15 cellular contexts compared by ENCODE assay signal in genomic region chr1:224879404-224879803, GRCh38. TPM values are rescaled to one million over a fixed set of nuclear protein-coding genes. Genes with fewer than 3 reads are reported as not detected.
DNase-seq lines count a peak whose midpoint lies in the region; ATAC-seq and TF ChIP-seq lines count a peak whose summit lies in the region.
"Had no signal": no experiment of that assay in that cellular context is flagged by ENCODE, and none has a peak within 500 bp of the region (broad histone marks: within the 10 kb centered on the region; RNA-seq: fewer than 3 reads in every experiment).

No MANE protein-coding gene starts in this region.

- ATAC-seq in GM21360 (IDR thresholded peaks at IDR 0.05; ENCODE audit: unreplicated experiment) (no peak), mucosa of descending colon (no peak), WTC11 (no peak)
- ATAC-seq: K562 had no signal

- H3K27me3 Mint-ChIP-seq in WTC11 (ENCODE audit: low read depth) = no peaks in the 10 kb centered on the region; the same call in 1 of the 2 replicates

- H2BK120ac ChIP-seq in mesendoderm (ENCODE audit: low read depth, low read length) = no peak overlapping the region

- no peak overlapping the region for H2AFZ ChIP-seq in Loucy (ENCODE audit: low read length)

- no peaks in the 10 kb centered on the region for H3K36me3 Mint-ChIP-seq in WTC11

- no peaks in the 10 kb centered on the region for H3K36me3 ChIP-seq in Loucy (ENCODE audit: insufficient read depth, low read length)
- no peaks in the 10 kb centered on the region for H3K36me3 ChIP-seq in mesendoderm (ENCODE audit: control insufficient read depth, insufficient read depth, low read length)
- no peaks in the 10 kb centered on the region for H3K36me3 ChIP-seq in mucosa of descending colon (ENCODE audit: low read depth)
- H3K36me3 ChIP-seq in vagina = no peaks in the 10 kb centered on the region
- H3K36me3 ChIP-seq: lower lobe of right lung, ovary, uterus had no signal

- H4K8ac ChIP-seq in mesendoderm (ENCODE audit: low read depth, low read length) = no peak overlapping the region

- no peaks in the 10 kb centered on the region for H3F3A ChIP-seq in Loucy (ENCODE audit: low read depth)

- H3K4me3 ChIP-seq in AG09309 (ENCODE audit: control insufficient read depth, low read depth, low read length) (no peak overlapping the region), Loucy (ENCODE audit: low read length, poor library complexity, severe bottlenecking) (no peak overlapping the region), mesendoderm (ENCODE audit: low read length) (no peak overlapping the region), mucosa of descending colon (no peak overlapping the region), vagina (no peak overlapping the region)
- H3K4me3 ChIP-seq: K562, lower lobe of right lung, ovary, uterus had no signal

- intact Hi-C loops in mucosa of descending colon (cut with DNase I, micrococcal nuclease) = no loop called here
- intact Hi-C loops in vagina (cut with DNase I) = no loop called here

- H3K4me1 Mint-ChIP-seq in WTC11 = peaks cover 65% of the 10 kb centered on the region

- no peak for TF ChIP-seq POLR2A in vagina (IDR thresholded peaks at IDR 0.05)

- TF ChIP-seq CTCF in AG09309 (IDR thresholded peaks at IDR 0.05; ENCODE audit: control insufficient read depth, insufficient read depth, low read depth, low read length, missing control alignments) (no peak), Loucy (conservative IDR thresholded peaks at IDR 0.05; ENCODE audit: low read length) (no peak), mucosa of descending colon (IDR thresholded peaks at IDR 0.05) (no peak), vagina (IDR thresholded peaks at IDR 0.05) (no peak), WTC11 (IDR thresholded peaks at IDR 0.05) (no peak)

- peak; percentile 45 for DNase-seq in AG09309 (ENCODE audit: low read depth)
- DNase-seq in dedifferentiated amniotic fluid mesenchymal stem cell (ENCODE audit: extremely low spot score) = peak; percentile 77
- DNase-seq in mesendoderm = no peak
- no peak for DNase-seq in mucosa of descending colon
- DNase-seq in vagina (ENCODE audit: extremely low spot score in 2 of 2) = no peak
- DNase-seq in WTC11 (ENCODE audit: low spot score) = no peak
- DNase-seq: activated CD4-positive, CD25-positive, alpha-beta regulatory T cell treated with anti-CD3 and anti-CD28 coated beads, Interleukin-2, amount 50 U/mL, for 72 hours; lower lobe of right lung; NCI-H2081; ovary; stimulated activated CD4-positive, alpha-beta T cell treated with anti-CD3 and anti-CD28 coated beads, Interleukin-1b, Interleukin-23, amount 100 ng/mL, for 48 hours; uterus had no signal

- no peaks in the 10 kb centered on the region for H3K9me2 ChIP-seq in Loucy (replicated peaks; ENCODE audit: low read depth, low read length)

- no CpG with 5 or more reads among the region's 5 CpGs for WGBS in mesendoderm (ENCODE audit: extremely low coverage, insufficient coverage, low lambda C conversion rate)

- H3K56ac ChIP-seq in mesendoderm (ENCODE audit: low read length) = peak overlapping the region; percentile 2

- H3K9me3 Mint-ChIP-seq in WTC11 = 0 out of 2 replicates have a peak, but pooled peaks cover 4% of the 10 kb centered on the region

- no peaks in the 10 kb centered on the region for H3K9me3 ChIP-seq in Loucy (ENCODE audit: insufficient read depth, low read depth, low read length)
- H3K9me3 ChIP-seq in mucosa of descending colon = no peaks in the 10 kb centered on the region
- H3K9me3 ChIP-seq in vagina = no peaks in the 10 kb centered on the region
- H3K9me3 ChIP-seq: lower lobe of right lung, ovary, uterus had no signal

- H3K4me2 ChIP-seq in Loucy (ENCODE audit: low read depth, low read length, poor library complexity, severe bottlenecking) (peak overlapping the region; percentile 6), mesendoderm (ENCODE audit: low read length) (no peak overlapping the region)

- H3K18ac ChIP-seq in mesendoderm (ENCODE audit: low read length) = no peak overlapping the region

- H2AK5ac ChIP-seq in mesendoderm (ENCODE audit: low read length) = no peak overlapping the region

- H3K23ac ChIP-seq in mesendoderm (ENCODE audit: low read length) = no peak overlapping the region

- H3K27ac Mint-ChIP-seq in WTC11 = no peak overlapping the region

- no peak overlapping the region for H2BK5ac ChIP-seq in mesendoderm (ENCODE audit: low read length)

- H3K79me2 ChIP-seq in Loucy (ENCODE audit: insufficient read depth, low read length) (no peaks in the 10 kb centered on the region), mesendoderm (ENCODE audit: control insufficient read depth, insufficient read depth, low read length) (no peaks in the 10 kb centered on the region)

- no peaks in the 10 kb centered on the region for H3K79me1 ChIP-seq in mesendoderm (ENCODE audit: low read length)

- POLR2A ChIA-PET in WTC11 (lab: Charles Lee) = no interaction called here

- no peaks in the 10 kb centered on the region for H3K4me1 ChIP-seq in Loucy (ENCODE audit: insufficient read depth, low read length, poor library complexity, severe bottlenecking)
- H3K4me1 ChIP-seq in mesendoderm (ENCODE audit: control insufficient read depth, low read depth, low read length) = peaks cover 9% of the 10 kb centered on the region
- peaks cover 7% of the 10 kb centered on the region for H3K4me1 ChIP-seq in mucosa of descending colon (ENCODE audit: low read depth)
- peaks cover 12% of the 10 kb centered on the region for H3K4me1 ChIP-seq in vagina
- H3K4me1 ChIP-seq: uterus had no signal

- no peaks in the 10 kb centered on the region for H3K27me3 ChIP-seq in Loucy (ENCODE audit: insufficient read depth, low read length, poor library complexity, severe bottlenecking)
- no peaks in the 10 kb centered on the region for H3K27me3 ChIP-seq in mesendoderm (ENCODE audit: insufficient read depth, low read length, poor library complexity)
- H3K27me3 ChIP-seq in vagina = no peaks in the 10 kb centered on the region
- H3K27me3 ChIP-seq: ovary, uterus had no signal

- H4K5ac ChIP-seq in mesendoderm (ENCODE audit: low read length) = no peak overlapping the region

- H3K27ac ChIP-seq in mesendoderm (ENCODE audit: low read depth, low read length) (no peak overlapping the region), vagina (no peak overlapping the region)
- H3K27ac ChIP-seq: lower lobe of right lung, ovary, uterus had no signal

- H4K20me1 ChIP-seq in Loucy (ENCODE audit: insufficient read depth, low read length, poor library complexity, severe bottlenecking) = no peaks in the 10 kb centered on the region

- H2BK15ac ChIP-seq in mesendoderm (replicated peaks; ENCODE audit: low read depth) = peak overlapping the region; percentile 57

- CTCF ChIA-PET in WTC11 (lab: Charles Lee) = interaction anchor here (0.6 to 2.5 kb wide), 6 partner anchors 15 to 178 kb away, joined by 3 to 12 read pairs (median 4); no protein-coding TSS in a partner anchor

- H3K4ac ChIP-seq in mesendoderm (ENCODE audit: low read depth, low read length) = no peak overlapping the region

- no peak overlapping the region for H3K4me3 Mint-ChIP-seq in WTC11

- H3K9ac ChIP-seq in Loucy (ENCODE audit: low read depth, low read length, poor library complexity, severe bottlenecking) (no peak overlapping the region), mesendoderm (ENCODE audit: low read length) (no peak overlapping the region)

TF ChIP-seq in WTC11, 78 proteins besides CTCF, POLR2A, EP300 and RAD21:
- TF ChIP-seq RORB (CRISPR knock-in tag; IDR thresholded peaks at IDR 0.05) (no peak), KAT7 (CRISPR knock-in tag; IDR thresholded peaks at IDR 0.05; ENCODE audit: borderline replicate concordance) (no peak), ZMAT4 (CRISPR knock-in tag; IDR thresholded peaks at IDR 0.05) (no peak), NR3C1 (CRISPR knock-in tag; conservative IDR thresholded peaks at IDR 0.05; ENCODE audit: low read depth) (no peak), GRHL2 (CRISPR knock-in tag; IDR thresholded peaks at IDR 0.05; ENCODE audit: insufficient replicate concordance, severe bottlenecking) (no peak), PREB (CRISPR knock-in tag; IDR thresholded peaks at IDR 0.05; ENCODE audit: borderline replicate concordance) (no peak), NR1H2 (CRISPR knock-in tag; IDR thresholded peaks at IDR 0.05) (no peak), HMGXB4 (CRISPR knock-in tag; IDR thresholded peaks at IDR 0.05) (no peak), ATF3 (CRISPR knock-in tag; conservative IDR thresholded peaks at IDR 0.05) (no peak)

RNA-seq across cellular contexts. Expression of gene DNAH14, which starts 50.1 kb away (rescaled TPM):
- polyA plus RNA-seq in mesendoderm (2013, experiment 1 of 2) = 27.2 TPM
- 27.8 TPM for polyA plus RNA-seq in mesendoderm (2013, experiment 2 of 2)
- total RNA-seq in mucosa of descending colon (10 to 100 TPM in 1 of 3 donors, 1 to 10 TPM in 2; 9.2 to 12.7 (median 10.0) TPM), vagina (5.6 TPM), WTC11 (2021) (34.1 to 36.9 TPM (median 35.4 TPM) in 3 replicates)

Comparison
In these comparisons a context has a peak if more than half of its experiments do, and no peak if none do; other contexts are left out.
1. DNase-seq: peak in AG09309 (single experiment) and dedifferentiated amniotic fluid mesenchymal stem cell (single experiment); none in mesendoderm (single experiment), mucosa of descending colon (0 of 3), vagina (0 of 2) and WTC11 (single experiment).